20 cellular contexts compared by ENCODE assay signal in the genomic region with DNA sequence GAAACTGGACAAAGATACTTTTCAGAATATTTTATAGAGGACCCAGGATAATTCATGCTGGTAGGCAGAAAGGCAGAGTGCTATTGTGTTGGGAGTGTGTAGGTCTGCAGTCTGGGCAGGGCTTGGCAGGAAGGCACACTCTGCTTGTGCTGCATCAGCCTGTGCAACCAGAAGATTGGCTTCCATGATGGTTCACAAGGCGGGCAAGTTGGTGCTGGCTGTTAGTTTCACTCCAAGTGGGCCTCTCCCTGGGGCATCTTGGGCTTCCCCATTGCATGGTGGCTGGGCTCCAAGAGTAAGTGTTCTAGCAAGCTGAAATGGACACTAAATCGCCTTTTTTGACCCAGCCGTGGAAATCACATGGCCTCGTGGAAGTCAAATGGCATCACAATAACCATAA. TPM values are rescaled to one million over a fixed set of nuclear protein-coding genes. Genes with fewer than 3 reads are reported as not detected.
A peak's percentile ranks its signal among the peaks of the same experiment; 100 is the strongest.
DNase-seq lines count a peak whose midpoint lies in the region; ATAC-seq, FAIRE-seq and TF ChIP-seq lines count a peak whose summit lies in the region.
"Had no signal": no experiment of that assay in that cellular context is flagged by ENCODE, and none has a peak within 500 bp of the region (broad histone marks: within the 10 kb centered on the region; RNA-seq: fewer than 3 reads in every experiment).

No MANE protein-coding gene starts in this region.

- peaks cover 23% of the 10 kb centered on the region for H3K4me1 ChIP-seq in A549
- peaks cover 39% of the 10 kb centered on the region for H3K4me1 ChIP-seq in CD8-positive, alpha-beta memory T cell (ENCODE audit: insufficient read depth, low read length)
- H3K4me1 ChIP-seq in naive thymus-derived CD4-positive, alpha-beta T cell (ENCODE audit: control insufficient read depth in 2 of 2, insufficient read depth in 2 of 2, low read length in 2 of 2): peaks cover 19 to 47% of the 10 kb centered on the region in 2 donors
- peaks cover 18 to 44% (median 24%) of the 10 kb centered on the region in 3 donors for H3K4me1 ChIP-seq in esophagus squamous epithelium

- no peak for DNase-seq in A549 (ENCODE audit: low read depth in 1 of 2, low spot score in 1 of 2)
- no peak for DNase-seq in CD8-positive, alpha-beta memory T cell
- DNase-seq in naive thymus-derived CD4-positive, alpha-beta T cell: no peak
- DNase-seq in activated CD8-positive, alpha-beta memory T cell treated with anti-CD3 and anti-CD28 coated beads, Interleukin-2, amount 50 U/mL, for 48 hours: no peak
- no peak for DNase-seq in esophagus squamous epithelium (lab: John Stamatoyannopoulos, UW)
- no peak for DNase-seq in activated gamma-delta T cell treated with Interleukin-2 at 50 U/mL for 16 hours
- DNase-seq: activated CD4-positive, alpha-beta T cell treated with anti-CD3 and anti-CD28 coated beads for 36 hours; activated CD8-positive, alpha-beta memory T cell treated with anti-CD3 and anti-CD28 coated beads, Interleukin-2, amount 50 U/mL, for 4 hours; Calu3; colonic mucosa; NCI-H1436; NCI-H2171; NCI-H69; T-helper 9 cell had no signal

- H3K4me3 ChIP-seq in A549 (no peak overlapping the region), esophagus squamous epithelium (no peak overlapping the region)
- no peak overlapping the region for H3K4me3 ChIP-seq in CD8-positive, alpha-beta memory T cell (ENCODE audit: low read length)
- no peak overlapping the region for H3K4me3 ChIP-seq in naive thymus-derived CD4-positive, alpha-beta T cell (ENCODE audit: low read length)
- H3K4me3 ChIP-seq: SJSA1 had no signal

- no peaks in the 10 kb centered on the region for H3K9me3 Mint-ChIP-seq in CD8-positive, alpha-beta memory T cell
- peaks cover 0 to 3% (median 0%) of the 10 kb centered on the region in 11 donors for H3K9me3 Mint-ChIP-seq in naive thymus-derived CD4-positive, alpha-beta T cell

- no peak for TF ChIP-seq RAD21 in A549 (conservative IDR thresholded peaks at IDR 0.05 in 1 of 2, IDR thresholded peaks at IDR 0.05 in 1 of 2)

- FAIRE-seq in A549 (lab: Jason Lieb, UNC): no peak
- FAIRE-seq: frontal cortex had no signal

- H3K27ac ChIP-seq in A549 (no peak overlapping the region), VCaP (peak overlapping the region; percentile 91), esophagus squamous epithelium (peak overlapping the region in 2 of 4 donors; percentile 96 to 98)
- no peak overlapping the region for H3K27ac ChIP-seq in CD8-positive, alpha-beta memory T cell (ENCODE audit: low read depth, low read length)
- H3K27ac ChIP-seq in naive thymus-derived CD4-positive, alpha-beta T cell (ENCODE audit: low read depth, low read length): no peak overlapping the region
- H3K27ac ChIP-seq: SJSA1 had no signal

- no peak for TF ChIP-seq EP300 in A549 (IDR thresholded peaks at IDR 0.05)

- peak overlapping the region in 6 of 8 donors; percentile 5 to 98 (median 71) for H3K27ac Mint-ChIP-seq in CD8-positive, alpha-beta memory T cell
- peak overlapping the region in 7 of 9 donors; percentile 96 to 100 (median 99) for H3K27ac Mint-ChIP-seq in naive thymus-derived CD4-positive, alpha-beta T cell

- WGBS in A549 (ENCODE audit: missing lambda C conversion rate): 94% methylated on average over 4 of the region's 4 CpGs
- 40 to 71% methylated on average over 1 to 4 of the region's 4 CpGs for WGBS in esophagus squamous epithelium, 2 donors

- H3K27me3 Mint-ChIP-seq in CD8-positive, alpha-beta memory T cell: peaks cover 0 to 1% of the 10 kb centered on the region in 2 donors
- no peaks in the 10 kb centered on the region for H3K27me3 Mint-ChIP-seq in naive thymus-derived CD4-positive, alpha-beta T cell
- H3K27me3 Mint-ChIP-seq: activated CD4-positive, alpha-beta T cell treated with anti-CD3 and anti-CD28 coated beads for 36 hours had no signal

- H3K9me3 ChIP-seq in A549 (no peaks in the 10 kb centered on the region), esophagus squamous epithelium (no peaks in the 10 kb centered on the region)
- H3K9me3 ChIP-seq in CD8-positive, alpha-beta memory T cell (ENCODE audit: low read length): no peaks in the 10 kb centered on the region
- H3K9me3 ChIP-seq in naive thymus-derived CD4-positive, alpha-beta T cell (ENCODE audit: control insufficient read depth in 2 of 3, low read length in 3 of 3): no peaks in the 10 kb centered on the region
- H3K9me3 ChIP-seq: colonic mucosa, HAP-1, SJSA1 had no signal

- H3K27me3 ChIP-seq in CD8-positive, alpha-beta memory T cell (ENCODE audit: insufficient read depth, low read length, poor library complexity, severe bottlenecking): no peaks in the 10 kb centered on the region
- no peaks in the 10 kb centered on the region for H3K27me3 ChIP-seq in naive thymus-derived CD4-positive, alpha-beta T cell (ENCODE audit: control insufficient read depth in 2 of 2, insufficient read depth in 2 of 2, low read length in 2 of 2)
- no peaks in the 10 kb centered on the region for H3K27me3 ChIP-seq in esophagus squamous epithelium
- H3K27me3 ChIP-seq: colonic mucosa, SJSA1 had no signal

- H3K4me3 Mint-ChIP-seq in CD8-positive, alpha-beta memory T cell: peak overlapping the region in 5 of 7 donors; percentile 12 to 97 (median 53)
- peak overlapping the region in 1 of 10 donors; percentile 93 for H3K4me3 Mint-ChIP-seq in naive thymus-derived CD4-positive, alpha-beta T cell

- TF ChIP-seq POLR2A in A549 (IDR thresholded peaks at IDR 0.05; ENCODE audit: low read length) (no peak), esophagus squamous epithelium (IDR thresholded peaks at IDR 0.05) (no peak)

- ATAC-seq in A549: no peak
- no peak for ATAC-seq in naive thymus-derived CD4-positive, alpha-beta T cell
- ATAC-seq: activated CD4-positive, alpha-beta T cell treated with anti-CD3 and anti-CD28 coated beads for 36 hours; left lobe of liver; sciatic nerve had no signal

- intact Hi-C loops in naive thymus-derived CD4-positive, alpha-beta T cell (cut with micrococcal nuclease): loop anchor here (5.0 to 10.0 kb wide), 5 partner anchors 819 to 1774 kb away; a partner anchor contains a TSS
- intact Hi-C loops in esophagus squamous epithelium (cut with DNase I): no loop called here

- no peaks in the 10 kb centered on the region for H3K36me3 ChIP-seq in CD8-positive, alpha-beta memory T cell (ENCODE audit: insufficient read depth, low read length)
- peaks cover 0 to 7% (median 0%) of the 10 kb centered on the region in 3 experiments for H3K36me3 ChIP-seq in naive thymus-derived CD4-positive, alpha-beta T cell (ENCODE audit: control insufficient read depth in 2 of 3, insufficient read depth in 3 of 3, low read length in 3 of 3)
- H3K36me3 ChIP-seq in esophagus squamous epithelium: no peaks in the 10 kb centered on the region
- H3K36me3 ChIP-seq: colonic mucosa had no signal

- peaks cover 30 to 38% (median 32%) of the 10 kb centered on the region in 3 donors for H3K4me1 Mint-ChIP-seq in CD8-positive, alpha-beta memory T cell
- H3K4me1 Mint-ChIP-seq in naive thymus-derived CD4-positive, alpha-beta T cell: peaks cover 35 to 52% (median 48%) of the 10 kb centered on the region in 7 donors

- CTCF ChIA-PET in A549 (lab: Yijun Ruan, JAX): interaction anchor here (1.0 to 4.9 kb wide), 3 partner anchors 23 to 659 kb away, joined by 3 to 16 read pairs (median 3); a partner anchor contains a TSS
- CTCF ChIA-PET in CD8-positive, alpha-beta memory T cell (lab: Charles Lee): interaction anchor here (1.5 kb wide), 1 partner anchor 346 kb away, joined by 3 read pairs; no protein-coding TSS in a partner anchor
- CTCF ChIA-PET in naive thymus-derived CD4-positive, alpha-beta T cell (lab: Charles Lee): no interaction called here

- peak overlapping the region; percentile 98; the same call in 1 of the 3 replicates for H3K4me2 ChIP-seq in A549

- TF ChIP-seq CTCF in A549 (IDR thresholded peaks at IDR 0.05) (no peak), VCaP (conservative IDR thresholded peaks at IDR 0.05) (no peak), esophagus squamous epithelium (IDR thresholded peaks at IDR 0.05) (no peak)

- peaks cover 0 to 10% (median 0%) of the 10 kb centered on the region in 3 donors for H3K36me3 Mint-ChIP-seq in CD8-positive, alpha-beta memory T cell
- peaks cover 0 to 1% (median 0%) of the 10 kb centered on the region in 5 donors for H3K36me3 Mint-ChIP-seq in naive thymus-derived CD4-positive, alpha-beta T cell

- POLR2A ChIA-PET in A549 (lab: Yijun Ruan, JAX): no interaction called here
- POLR2A ChIA-PET in CD8-positive, alpha-beta memory T cell (lab: Charles Lee): interaction anchor here (1.1 kb wide), 1 partner anchor 24 kb away, joined by 3 read pairs; a partner anchor contains a TSS
- POLR2A ChIA-PET in naive thymus-derived CD4-positive, alpha-beta T cell (lab: Charles Lee): interaction anchor here (1.4 to 2.5 kb wide), 3 partner anchors 23 to 513 kb away, joined by 3 to 16 read pairs (median 3); a partner anchor contains a TSS

RNA-seq across cellular contexts. Expression of a gene that starts 1.8 kb away (rescaled TPM):
- polyA plus RNA-seq in A549 (2011; rRNA removed) (160 and 187 TPM in 2 replicates), A549 (2017; fragmentation: RNase III; extraction: RNeasy Plus Mini Kit Qiagen cat#74134 plus additional on column Dnase treatment) (163 to 187 TPM (median 168 TPM) in 3 replicates)
- 103 and 129 TPM in 2 replicates for polyA plus RNA-seq in A549 (2012; cell fraction: cytosol; rRNA removed)
- polyA plus RNA-seq in A549 (2012; cell fraction: nucleus; rRNA removed): 28.7 and 36.7 TPM in 2 replicates
- polyA minus RNA-seq in A549 (2011; rRNA and poly(A)+ RNA removed): 57.8 and 68.9 TPM in 2 replicates
- total RNA-seq in CD8-positive, alpha-beta memory T cell: 100 to 1,000 TPM; 236 to 244 TPM
- polyA plus RNA-seq in CD8-positive, alpha-beta memory T cell: 157 TPM
- total RNA-seq in naive thymus-derived CD4-positive, alpha-beta T cell: 100 to 1,000 TPM in 1 of 5 experiments, 10 to 100 TPM in 4; 76.6 to 180 (median 77.5) TPM
- polyA plus RNA-seq in naive thymus-derived CD4-positive, alpha-beta T cell: 100 to 1,000 TPM; 109 to 170 TPM
- total RNA-seq in esophagus squamous epithelium: 10 to 100 TPM; 32.6 to 52.8 (median 43.3) TPM

RNA-seq across cellular contexts. Expression of a gene that starts 23.7 kb away (rescaled TPM):
- 190 and 201 TPM in 2 replicates for polyA plus RNA-seq in A549 (2011; rRNA removed)
- 43.8 and 49.3 TPM in 2 replicates for polyA plus RNA-seq in A549 (2012; cell fraction: cytosol; rRNA removed)
- polyA plus RNA-seq in A549 (2012; cell fraction: nucleus; rRNA removed): 11.5 and 25.7 TPM in 2 replicates
- 73.6 to 84.8 TPM (median 74.9 TPM) in 3 replicates for polyA plus RNA-seq in A549 (2017; fragmentation: RNase III; extraction: RNeasy Plus Mini Kit Qiagen cat#74134 plus additional on column Dnase treatment)
- polyA minus RNA-seq in A549 (2011; rRNA and poly(A)+ RNA removed): 16.5 and 28.4 TPM in 2 replicates
- 10 to 100 TPM; 84.1 to 87.2 TPM for total RNA-seq in CD8-positive, alpha-beta memory T cell
- polyA plus RNA-seq in CD8-positive, alpha-beta memory T cell: 57.1 TPM
- total RNA-seq in naive thymus-derived CD4-positive, alpha-beta T cell: 10 to 100 TPM; 30.1 to 65.8 (median 45.6) TPM
- polyA plus RNA-seq in naive thymus-derived CD4-positive, alpha-beta T cell: 10 to 100 TPM; 67.8 to 75.4 TPM
- 10 to 100 TPM; 22.9 to 59.9 (median 43.4) TPM for total RNA-seq in esophagus squamous epithelium
